ENCODE assay signal across 8 cellular contexts in the genomic region with DNA sequence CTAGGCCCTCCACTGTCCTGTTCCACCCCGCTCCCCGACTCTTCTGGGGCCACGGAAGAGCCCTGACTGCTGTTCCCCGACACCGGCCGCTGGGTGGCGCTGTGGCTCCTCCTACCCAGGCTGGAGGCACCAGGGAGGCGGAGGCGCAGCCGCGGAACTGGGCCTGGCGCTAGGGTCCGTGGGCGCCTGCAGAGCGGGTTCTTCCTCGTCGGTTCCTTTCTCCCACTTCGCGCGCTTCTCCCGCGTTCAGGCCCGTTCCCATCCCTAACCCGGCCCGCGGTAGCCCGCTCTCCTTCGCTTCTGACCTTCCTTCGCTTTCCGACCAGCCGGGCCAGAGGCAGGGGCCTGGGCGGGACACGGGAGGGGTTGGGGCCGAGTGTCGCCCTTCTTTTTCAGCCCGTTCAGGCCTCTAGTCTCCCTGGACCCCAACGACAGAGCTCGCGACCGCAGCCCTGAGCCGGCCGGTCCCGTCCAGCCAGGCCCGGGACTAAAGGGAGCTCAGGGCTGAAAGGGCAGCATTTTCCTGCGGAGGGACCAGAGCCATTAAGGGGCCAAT. TPM values are rescaled to one million over a fixed set of nuclear protein-coding genes. Genes with fewer than 3 reads are reported as not detected.
DNase-seq lines count a peak whose midpoint lies in the region; ATAC-seq and TF ChIP-seq lines count a peak whose summit lies in the region.

No MANE protein-coding gene starts in this region.

- TF ChIP-seq CTCF in choroid plexus epithelial cell (conservative IDR thresholded peaks at IDR 0.05; ENCODE audit: low read depth, low read length) (peak; percentile 75), left lung (IDR thresholded peaks at IDR 0.05) (peak; percentile 57 to 66)

- intact Hi-C loops in left lung (cut with DNase I), result loop anchor here in 1 of 2 donors (10.0 kb wide), 1 partner anchor 556 kb away; no protein-coding TSS in a partner anchor

- no peaks in the 10 kb centered on the region for H3K36me3 ChIP-seq in left lung

- no peaks in the 10 kb centered on the region for H3K4me1 ChIP-seq in left lung

- DNase-seq in DMS114 treated with DMSO at 0.1 percent for 48 hours (lab: John Stamatoyannopoulos, UW; ENCODE audit: unreplicated experiment) (peak; percentile 34), LoVo (ENCODE audit: low spot score) (peak; percentile 26), choroid plexus epithelial cell (ENCODE audit: low read depth) (peak; percentile 69), left lung (peak; percentile 63 to 87)
- peak; percentile 82 for DNase-seq in activated CD4-positive, alpha-beta T cell treated with anti-CD3 and anti-CD28 coated beads for 48 hours
- peak; percentile 76 for DNase-seq in stimulated activated CD4-positive, alpha-beta T cell treated with anti-CD3 and anti-CD28 coated beads, Interleukin-4, amount 100 ng/mL, for 24 hours

- H3K27ac ChIP-seq in left lung, result no peak overlapping the region

- H3K9me3 ChIP-seq in left lung, result no peaks in the 10 kb centered on the region

- no peaks in the 10 kb centered on the region for H3K27me3 ChIP-seq in left lung

- H3K4me3 ChIP-seq in choroid plexus epithelial cell (ENCODE audit: low read depth, low read length) (peak overlapping the region; percentile 58), left lung (peak overlapping the region in 1 of 2 donors; percentile 15)

- peak; percentile 81 for ATAC-seq in GM21576 (IDR thresholded peaks at IDR 0.05; ENCODE audit: unreplicated experiment)
- ATAC-seq in left lung, result peak; percentile 98
- no peak for ATAC-seq in HG03571 (IDR thresholded peaks at IDR 0.05; ENCODE audit: unreplicated experiment)

RNA-seq across cellular contexts. Expression of a gene that starts 34.3 kb away (rescaled TPM):
- under 1 TPM; 0.20 to 0.26 TPM for total RNA-seq in left lung

Comparison
In these comparisons a context has a peak if more than half of its experiments do, and no peak if none do; other contexts are left out.
1. DNase-seq: peak in every context shown above with its lines; median percentile 82 in activated CD4-positive, alpha-beta T cell treated with anti-CD3 and anti-CD28 coated beads for 48 hours; 76 in stimulated activated CD4-positive, alpha-beta T cell treated with anti-CD3 and anti-CD28 coated beads, Interleukin-4, amount 100 ng/mL, for 24 hours; 75 in left lung; 69 in choroid plexus epithelial cell; 34 in DMS114 treated with DMSO at 0.1 percent for 48 hours; 26 in LoVo.